Comparison of ENCODE assay signal across 11 cellular contexts in genomic region chr5:148511832-148512347, GRCh38.
DNase-seq lines count a peak whose midpoint lies in the region; ATAC-seq and TF ChIP-seq lines count a peak whose summit lies in the region.
"Had no signal": no experiment of that assay in that cellular context is flagged by ENCODE, and none has a peak within 500 bp of the region (broad histone marks: within the 10 kb centered on the region; RNA-seq: fewer than 3 reads in every experiment).

No MANE protein-coding gene starts in this region.

- TF ChIP-seq CTCF in gastrocnemius medialis (IDR thresholded peaks at IDR 0.05 in 4 of 5, conservative IDR thresholded peaks at IDR 0.05 in 1 of 5) = no peak
- no peak for TF ChIP-seq CTCF in mesothelial cell of epicardium (IDR thresholded peaks at IDR 0.05; ENCODE audit: unreplicated experiment)

- H3K36me3 ChIP-seq in gastrocnemius medialis = no peaks in the 10 kb centered on the region

- no peaks in the 10 kb centered on the region for H3K4me1 ChIP-seq in gastrocnemius medialis

- H3K4me1 Mint-ChIP-seq in mesothelial cell of epicardium = no peaks in the 10 kb centered on the region

- no peak for TF ChIP-seq POLR2A in gastrocnemius medialis (IDR thresholded peaks at IDR 0.05)

- DNase-seq in gastrocnemius medialis = no peak
- no peak for DNase-seq in mesothelial cell of epicardium (ENCODE audit: low spot score in 2 of 2, unreplicated experiment in 2 of 2)
- DNase-seq in NK-92 (lab: John Stamatoyannopoulos, UW; ENCODE audit: unreplicated experiment) = no peak
- no peak for DNase-seq in activated CD4-positive, CD25-positive, alpha-beta regulatory T cell (lab: John Stamatoyannopoulos, UW)
- DNase-seq: dermis blood vessel endothelial cell, MM.1S, SHP77 treated with DMSO at 0.1 percent for 48 hours had no signal

- no peak overlapping the region for H3K4me3 ChIP-seq in gastrocnemius medialis

- no peaks in the 10 kb centered on the region for H3K36me3 Mint-ChIP-seq in mesothelial cell of epicardium

- H3K27me3 Mint-ChIP-seq in mesothelial cell of epicardium (ENCODE audit: low read depth) = peaks cover 5% of the 10 kb centered on the region

- intact Hi-C loops in gastrocnemius medialis (cut with DNase I; ENCODE audit: low total_unique reads) = no loop called here

- no peak overlapping the region for H3K27ac ChIP-seq in gastrocnemius medialis

- no peak overlapping the region for H3K4me3 Mint-ChIP-seq in mesothelial cell of epicardium

- H3K9me3 ChIP-seq in gastrocnemius medialis = no peaks in the 10 kb centered on the region

- in situ Hi-C loops in gastrocnemius medialis (cut with MboI; ENCODE audit: low sequenced_read_pairs in 4 of 4) = no loop called here

- ATAC-seq in GM18858 (IDR thresholded peaks at IDR 0.05; ENCODE audit: unreplicated experiment) (peak; percentile 91), GM21381 (IDR thresholded peaks at IDR 0.05; ENCODE audit: unreplicated experiment) (peak; percentile 90), HG02885 (IDR thresholded peaks at IDR 0.05; ENCODE audit: poor library complexity, unreplicated experiment) (peak; percentile 89), HG03469 (IDR thresholded peaks at IDR 0.05; ENCODE audit: unreplicated experiment) (peak; percentile 94), gastrocnemius medialis (no peak)

- H3K27ac Mint-ChIP-seq in mesothelial cell of epicardium = no peak overlapping the region

- no peaks in the 10 kb centered on the region for H3K27me3 ChIP-seq in gastrocnemius medialis

- H3K9me3 Mint-ChIP-seq in mesothelial cell of epicardium = peaks cover 9% of the 10 kb centered on the region

Comparison
In these comparisons a context has a peak if more than half of its experiments do, and no peak if none do; other contexts are left out.
1. ATAC-seq: peak in GM18858 (single experiment), GM21381 (single experiment), HG02885 (single experiment) and HG03469 (single experiment); none in gastrocnemius medialis (0 of 2).